In genomic region chr13:75566658-75567057, GRCh38 we compare ENCODE assay signal across 9 cellular contexts. TPM values are rescaled to one million over a fixed set of nuclear protein-coding genes. Genes with fewer than 3 reads are reported as not detected.
A peak's percentile ranks its signal among the peaks of the same experiment; 100 is the strongest.
DNase-seq lines count a peak whose midpoint lies in the region; ATAC-seq, FAIRE-seq and TF ChIP-seq lines count a peak whose summit lies in the region.
"Had no signal": no experiment of that assay in that cellular context is flagged by ENCODE, and none has a peak within 500 bp of the region (broad histone marks: within the 10 kb centered on the region; RNA-seq: fewer than 3 reads in every experiment).

No MANE protein-coding gene starts in this region.

- DNase-seq in AG08395 (ENCODE audit: low spot score) (peak; percentile 34), SK-N-SH (peak; percentile 15), frontal cortex (ENCODE audit: low spot score in 2 of 2) (no peak), left lung (no peak)

- CTCF ChIA-PET in SK-N-SH (lab: Yijun Ruan, JAX), result interaction anchor here (1.2 kb wide), 1 partner anchor 32 kb away, joined by 3 read pairs; no protein-coding TSS in a partner anchor

- peak; percentile 63 for TF ChIP-seq RAD21 in SK-N-SH (IDR thresholded peaks at IDR 0.05; ENCODE audit: low read length)

- no peaks in the 10 kb centered on the region for H3K9me3 ChIP-seq in SK-N-SH
- H3K9me3 ChIP-seq in left lung, result no peaks in the 10 kb centered on the region
- H3K9me3 ChIP-seq: ascending aorta had no signal

- no peaks in the 10 kb centered on the region for H3K9me2 ChIP-seq in SK-N-SH

- POLR2A ChIA-PET in SK-N-SH (lab: Yijun Ruan, JAX), result no interaction called here

- H4K20me1 ChIP-seq in SK-N-SH (ENCODE audit: insufficient read depth), result no peaks in the 10 kb centered on the region

- TF ChIP-seq EP300 in SK-N-SH (IDR thresholded peaks at IDR 0.05; ENCODE audit: borderline replicate concordance in 1 of 2, low read depth in 1 of 2, low read length in 1 of 2), result no peak

- H2AFZ ChIP-seq in SK-N-SH (ENCODE audit: low read depth), result no peak overlapping the region

- intact Hi-C loops in left lung (cut with DNase I), result no loop called here

- ATAC-seq in GM19397 (IDR thresholded peaks at IDR 0.05; ENCODE audit: unreplicated experiment) (no peak), HG03378 (IDR thresholded peaks at IDR 0.05; ENCODE audit: unreplicated experiment) (no peak), HG03439 (IDR thresholded peaks at IDR 0.05; ENCODE audit: unreplicated experiment) (no peak), left lung (no peak)

- H3F3A ChIP-seq in SK-N-SH (replicated peaks; ENCODE audit: insufficient read depth), result peaks cover 3% of the 10 kb centered on the region

- H3K4me3 ChIP-seq in SK-N-SH (ENCODE audit: low read depth in 2 of 2, low read length in 1 of 2), result no peak overlapping the region
- no peak overlapping the region for H3K4me3 ChIP-seq in left lung
- H3K4me3 ChIP-seq: ascending aorta had no signal

- no peaks in the 10 kb centered on the region for H3K27me3 ChIP-seq in SK-N-SH (ENCODE audit: insufficient read depth)
- no peaks in the 10 kb centered on the region for H3K27me3 ChIP-seq in left lung
- H3K27me3 ChIP-seq: ascending aorta had no signal

- TF ChIP-seq CTCF in GM12873 (IDR thresholded peaks at IDR 0.05; ENCODE audit: insufficient read depth, low read depth, low read length, missing control alignments), result peak; percentile 18
- peak; percentile 73 for TF ChIP-seq CTCF in SK-N-SH (IDR thresholded peaks at IDR 0.05)
- TF ChIP-seq CTCF in left lung (IDR thresholded peaks at IDR 0.05), result peak in 1 of 2 donors; percentile 16

- peak; percentile 49 for FAIRE-seq in frontal cortex (lab: Jason Lieb, UNC)

- peaks cover 17% of the 10 kb centered on the region; the same call in 1 of the 2 replicates for H3K79me2 ChIP-seq in SK-N-SH (ENCODE audit: insufficient read depth)

- H3K36me3 ChIP-seq in SK-N-SH (replicated peaks in 1 of 2; ENCODE audit: control insufficient read depth in 1 of 2, insufficient read depth in 2 of 2, low read length in 1 of 2) (peaks cover 29 to 35% of the 10 kb centered on the region in 2 experiments), left lung (peaks cover 0 to 81% of the 10 kb centered on the region in 2 donors)

- no peak overlapping the region for H3K27ac ChIP-seq in SK-N-SH (ENCODE audit: low read depth in 2 of 2, low read length in 1 of 2)
- no peak overlapping the region for H3K27ac ChIP-seq in left lung
- H3K27ac ChIP-seq: ascending aorta had no signal

- H3K4me2 ChIP-seq in SK-N-SH, result no peak overlapping the region

- H3K9ac ChIP-seq in SK-N-SH, result no peak overlapping the region

- H3K4me1 ChIP-seq in SK-N-SH (ENCODE audit: control insufficient read depth in 1 of 2, insufficient read depth in 2 of 2, low read depth in 1 of 2, low read length in 1 of 2) (peaks cover 7 to 11% of the 10 kb centered on the region in 2 experiments; a peak in 2 of 4 replicates), left lung (no peaks in the 10 kb centered on the region)
- H3K4me1 ChIP-seq: ascending aorta had no signal

TF ChIP-seq in SK-N-SH, 30 proteins besides CTCF, POLR2A, EP300 and RAD21:
- TF ChIP-seq TAF1 (IDR thresholded peaks at IDR 0.05; ENCODE audit: borderline replicate concordance, low read depth, low read length) (no peak), FOXJ3 (CRISPR knock-in tag; IDR thresholded peaks at IDR 0.05) (no peak), RFX5 (IDR thresholded peaks at IDR 0.05; ENCODE audit: low read length) (no peak), EZH2phosphoT487 (IDR thresholded peaks at IDR 0.05; ENCODE audit: borderline replicate concordance, low read depth) (no peak), REST (IDR thresholded peaks at IDR 0.05; ENCODE audit: low read depth, low read length) (no peak), ELF1 (IDR thresholded peaks at IDR 0.05) (no peak), USF1 (IDR thresholded peaks at IDR 0.05; ENCODE audit: borderline replicate concordance, low read depth) (no peak), JUND (IDR thresholded peaks at IDR 0.05) (no peak), RXRA (IDR thresholded peaks at IDR 0.05; ENCODE audit: borderline replicate concordance, low read depth) (no peak)

RNA-seq across cellular contexts. Expression of gene UCHL3, which starts 17.1 kb away (rescaled TPM):
- 28.2 and 28.8 TPM in 2 replicates for polyA plus RNA-seq in SK-N-SH (2012; rRNA removed)
- 37.8 and 55.2 TPM in 2 replicates for polyA plus RNA-seq in SK-N-SH (2012; cell fraction: cytosol; rRNA removed)
- 9.6 and 17.0 TPM in 2 replicates for polyA plus RNA-seq in SK-N-SH (2012; cell fraction: nucleus; rRNA removed)
- total RNA-seq in frontal cortex (45.2 TPM), left lung (10 to 100 TPM; 22.8 to 27.1 TPM)
- total RNA-seq: ascending aorta had no signal

RNA-seq across cellular contexts. Expression of gene COMMD6, which starts 29.0 kb away (rescaled TPM):
- 73.7 and 76.9 TPM in 2 replicates for polyA plus RNA-seq in SK-N-SH (2012; rRNA removed)
- 103 and 199 TPM in 2 replicates for polyA plus RNA-seq in SK-N-SH (2012; cell fraction: cytosol; rRNA removed)
- 24.3 and 32.0 TPM in 2 replicates for polyA plus RNA-seq in SK-N-SH (2012; cell fraction: nucleus; rRNA removed)
- total RNA-seq in frontal cortex (93.8 TPM), left lung (100 to 1,000 TPM; 118 to 153 TPM)

Comparison
In these comparisons a context has a peak if more than half of its experiments do, and no peak if none do; other contexts are left out.
1. DNase-seq: peak in AG08395 (single experiment) and SK-N-SH (single experiment); none in frontal cortex (0 of 2) and left lung (0 of 2).